Comparison of ENCODE assay signal across 1 cellular context in genomic region chr2:8573234-8573941, GRCh38.
TF ChIP-seq lines count a peak whose summit lies in the region.

No MANE protein-coding gene starts in this region.

TF ChIP-seq in HepG2, 621 proteins besides CTCF, POLR2A, EP300 and RAD21 (continued from another document and continues in another):
- TF ChIP-seq KLF15 (CRISPR knock-in tag; IDR thresholded peaks at IDR 0.05; ENCODE audit: borderline replicate concordance) = no peak; the same call in 1 of the 2 replicates
- peak; percentile 97; the same call in 1 of the 2 replicates for TF ChIP-seq FOXO4 (CRISPR knock-in tag; conservative IDR thresholded peaks at IDR 0.05)
- TF ChIP-seq SOX5 (CRISPR knock-in tag; IDR thresholded peaks at IDR 0.05; ENCODE audit: borderline replicate concordance) = no peak
- TF ChIP-seq ZNF567 (CRISPR knock-in tag; IDR thresholded peaks at IDR 0.05; ENCODE audit: borderline replicate concordance) = peak; percentile 6; the same call in 1 of the 2 replicates
- no peak; a peak in 1 of 4 replicates for TF ChIP-seq KLF16 (CRISPR knock-in tag; IDR thresholded peaks at IDR 0.05)
- no peak for TF ChIP-seq IKZF4 (CRISPR knock-in tag; IDR thresholded peaks at IDR 0.05; ENCODE audit: borderline replicate concordance, low read depth, not compliant biosample characterization)
- TF ChIP-seq ATF1 (CRISPR knock-in tag; IDR thresholded peaks at IDR 0.05) = no peak
- TF ChIP-seq MEIS2 (CRISPR knock-in tag; IDR thresholded peaks at IDR 0.05) = no peak
- no peak for TF ChIP-seq ZNF337 (CRISPR knock-in tag; IDR thresholded peaks at IDR 0.05; ENCODE audit: borderline replicate concordance, low read depth)
- peak; percentile 47 for TF ChIP-seq SKI (IDR thresholded peaks at IDR 0.05; ENCODE audit: partially characterized antibody)
- TF ChIP-seq MXD4 (CRISPR knock-in tag; IDR thresholded peaks at IDR 0.05) = no peak
- peak; percentile 55; the same call in 1 of the 2 replicates for TF ChIP-seq ZNF619 (CRISPR knock-in tag; IDR thresholded peaks at IDR 0.05)
- TF ChIP-seq ZBTB7B (CRISPR knock-in tag; IDR thresholded peaks at IDR 0.05) = no peak
- TF ChIP-seq, protein P1, sequence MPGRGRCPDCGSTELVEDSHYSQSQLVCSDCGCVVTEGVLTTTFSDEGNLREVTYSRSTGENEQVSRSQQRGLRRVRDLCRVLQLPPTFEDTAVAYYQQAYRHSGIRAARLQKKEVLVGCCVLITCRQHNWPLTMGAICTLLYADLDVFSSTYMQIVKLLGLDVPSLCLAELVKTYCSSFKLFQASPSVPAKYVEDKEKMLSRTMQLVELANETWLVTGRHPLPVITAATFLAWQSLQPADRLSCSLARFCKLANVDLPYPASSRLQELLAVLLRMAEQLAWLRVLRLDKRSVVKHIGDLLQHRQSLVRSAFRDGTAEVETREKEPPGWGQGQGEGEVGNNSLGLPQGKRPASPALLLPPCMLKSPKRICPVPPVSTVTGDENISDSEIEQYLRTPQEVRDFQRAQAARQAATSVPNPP (CRISPR knock-in tag; IDR thresholded peaks at IDR 0.05) = peak; percentile 72; the same call in 1 of the 2 replicates
- TF ChIP-seq ZNF180 (CRISPR knock-in tag; IDR thresholded peaks at IDR 0.05; ENCODE audit: borderline replicate concordance, low read depth) = no peak
- TF ChIP-seq NR2F2 (IDR thresholded peaks at IDR 0.05; ENCODE audit: borderline replicate concordance, low read depth) = no peak
- no peak for TF ChIP-seq ZNF552 (CRISPR knock-in tag; IDR thresholded peaks at IDR 0.05; ENCODE audit: borderline replicate concordance)
- TF ChIP-seq THAP11 (CRISPR knock-in tag; IDR thresholded peaks at IDR 0.05) = no peak
- no peak for TF ChIP-seq ZNF136 (CRISPR knock-in tag; IDR thresholded peaks at IDR 0.05; ENCODE audit: low read depth)
- no peak for TF ChIP-seq ZNF160 (CRISPR knock-in tag; IDR thresholded peaks at IDR 0.05)
- TF ChIP-seq, protein P2, sequence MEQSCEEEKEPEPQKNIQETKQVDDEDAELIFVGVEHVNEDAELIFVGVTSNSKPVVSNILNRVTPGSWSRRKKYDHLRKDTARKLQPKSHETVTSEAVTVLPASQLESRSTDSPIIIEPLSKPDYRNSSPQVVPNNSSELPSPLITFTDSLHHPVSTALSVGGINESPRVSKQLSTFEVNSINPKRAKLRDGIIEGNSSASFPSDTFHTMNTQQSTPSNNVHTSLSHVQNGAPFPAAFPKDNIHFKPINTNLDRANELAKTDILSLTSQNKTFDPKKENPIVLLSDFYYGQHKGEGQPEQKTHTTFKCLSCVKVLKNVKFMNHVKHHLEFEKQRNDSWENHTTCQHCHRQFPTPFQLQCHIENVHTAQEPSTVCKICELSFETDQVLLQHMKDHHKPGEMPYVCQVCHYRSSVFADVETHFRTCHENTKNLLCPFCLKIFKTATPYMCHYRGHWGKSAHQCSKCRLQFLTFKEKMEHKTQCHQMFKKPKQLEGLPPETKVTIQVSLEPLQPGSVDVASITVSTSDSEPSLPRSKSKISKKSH (CRISPR knock-in tag; IDR thresholded peaks at IDR 0.05; ENCODE audit: borderline replicate concordance) = peak; percentile 64
- no peak for TF ChIP-seq RCOR2 (CRISPR knock-in tag; IDR thresholded peaks at IDR 0.05)
- TF ChIP-seq ZNF672 (CRISPR knock-in tag; IDR thresholded peaks at IDR 0.05) = peak; percentile 69; the same call in 1 of the 2 replicates
- TF ChIP-seq ZNF879 (CRISPR knock-in tag; IDR thresholded peaks at IDR 0.05) = 0 out of 2 replicates have a peak, but pooled peaks have one; percentile 26
- TF ChIP-seq, protein P3, sequence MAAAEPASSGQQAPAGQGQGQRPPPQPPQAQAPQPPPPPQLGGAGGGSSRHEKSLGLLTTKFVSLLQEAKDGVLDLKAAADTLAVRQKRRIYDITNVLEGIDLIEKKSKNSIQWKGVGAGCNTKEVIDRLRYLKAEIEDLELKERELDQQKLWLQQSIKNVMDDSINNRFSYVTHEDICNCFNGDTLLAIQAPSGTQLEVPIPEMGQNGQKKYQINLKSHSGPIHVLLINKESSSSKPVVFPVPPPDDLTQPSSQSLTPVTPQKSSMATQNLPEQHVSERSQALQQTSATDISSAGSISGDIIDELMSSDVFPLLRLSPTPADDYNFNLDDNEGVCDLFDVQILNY (CRISPR knock-in tag; conservative IDR thresholded peaks at IDR 0.05) = no peak
- TF ChIP-seq FOXP4 (CRISPR knock-in tag; IDR thresholded peaks at IDR 0.05) = peak; percentile 42; the same call in 1 of the 2 replicates
- no peak for TF ChIP-seq ZNF276 (CRISPR knock-in tag; IDR thresholded peaks at IDR 0.05; ENCODE audit: low read depth)
- TF ChIP-seq ZNF609 (CRISPR knock-in tag; IDR thresholded peaks at IDR 0.05; ENCODE audit: borderline replicate concordance) = no peak; the same call in none of the 2 replicates
- no peak for TF ChIP-seq RBM22 (optimal IDR thresholded peaks at IDR 0.05; ENCODE audit: low read length)
- no peak for TF ChIP-seq ATF7 (IDR thresholded peaks at IDR 0.05)
- 0 out of 2 replicates have a peak, but pooled peaks have one; percentile 43 for TF ChIP-seq ATF7 (CRISPR knock-in tag; IDR thresholded peaks at IDR 0.05)
- TF ChIP-seq, protein P4, sequence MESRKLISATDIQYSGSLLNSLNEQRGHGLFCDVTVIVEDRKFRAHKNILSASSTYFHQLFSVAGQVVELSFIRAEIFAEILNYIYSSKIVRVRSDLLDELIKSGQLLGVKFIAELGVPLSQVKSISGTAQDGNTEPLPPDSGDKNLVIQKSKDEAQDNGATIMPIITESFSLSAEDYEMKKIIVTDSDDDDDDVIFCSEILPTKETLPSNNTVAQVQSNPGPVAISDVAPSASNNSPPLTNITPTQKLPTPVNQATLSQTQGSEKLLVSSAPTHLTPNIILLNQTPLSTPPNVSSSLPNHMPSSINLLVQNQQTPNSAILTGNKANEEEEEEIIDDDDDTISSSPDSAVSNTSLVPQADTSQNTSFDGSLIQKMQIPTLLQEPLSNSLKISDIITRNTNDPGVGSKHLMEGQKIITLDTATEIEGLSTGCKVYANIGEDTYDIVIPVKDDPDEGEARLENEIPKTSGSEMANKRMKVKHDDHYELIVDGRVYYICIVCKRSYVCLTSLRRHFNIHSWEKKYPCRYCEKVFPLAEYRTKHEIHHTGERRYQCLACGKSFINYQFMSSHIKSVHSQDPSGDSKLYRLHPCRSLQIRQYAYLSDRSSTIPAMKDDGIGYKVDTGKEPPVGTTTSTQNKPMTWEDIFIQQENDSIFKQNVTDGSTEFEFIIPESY (CRISPR knock-in tag; IDR thresholded peaks at IDR 0.05) = no peak; the same call in 1 of the 2 replicates
- TF ChIP-seq ZBTB7A (CRISPR knock-in tag; IDR thresholded peaks at IDR 0.05) = no peak
- TF ChIP-seq, protein P5, sequence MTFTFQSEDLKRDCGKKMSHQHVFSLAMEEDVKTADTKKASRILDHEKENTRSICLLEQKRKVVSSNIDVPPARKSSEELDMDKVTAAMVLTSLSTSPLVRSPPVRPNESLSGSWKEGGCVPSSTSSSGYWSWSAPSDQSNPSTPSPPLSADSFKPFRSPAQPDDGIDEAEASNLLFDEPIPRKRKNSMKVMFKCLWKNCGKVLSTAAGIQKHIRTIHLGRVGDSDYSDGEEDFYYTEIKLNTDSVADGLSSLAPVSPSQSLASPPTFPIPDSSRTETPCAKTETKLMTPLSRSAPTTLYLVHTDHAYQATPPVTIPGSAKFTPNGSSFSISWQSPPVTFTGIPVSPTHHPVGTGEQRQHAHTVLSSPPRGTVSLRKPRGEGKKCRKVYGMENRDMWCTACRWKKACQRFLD (CRISPR knock-in tag; IDR thresholded peaks at IDR 0.05; ENCODE audit: borderline replicate concordance) = 0 out of 2 replicates have a peak, but pooled peaks have one; percentile 23
- TF ChIP-seq PCBP1 (IDR thresholded peaks at IDR 0.05; ENCODE audit: borderline replicate concordance, low read depth, low read length) = no peak
- 0 out of 2 replicates have a peak, but pooled peaks have one; percentile 26 for TF ChIP-seq DMAP1 (CRISPR knock-in tag; IDR thresholded peaks at IDR 0.05)
- peak; percentile 47 for TF ChIP-seq PHF8 (CRISPR knock-in tag; IDR thresholded peaks at IDR 0.05)
- TF ChIP-seq CHD2 (IDR thresholded peaks at IDR 0.05; ENCODE audit: low read depth, low read length) = no peak
- peak; percentile 65 for TF ChIP-seq MAX (IDR thresholded peaks at IDR 0.05)
- no peak for TF ChIP-seq ATRX (CRISPR knock-in tag; IDR thresholded peaks at IDR 0.05; ENCODE audit: borderline replicate concordance)
- no peak for TF ChIP-seq RBAK (CRISPR knock-in tag; IDR thresholded peaks at IDR 0.05)
- TF ChIP-seq ZNF205 (CRISPR knock-in tag; IDR thresholded peaks at IDR 0.05) = peak; percentile 20; the same call in 1 of the 2 replicates
- no peak for TF ChIP-seq GTF2F1 (IDR thresholded peaks at IDR 0.05; ENCODE audit: low read length)
- TF ChIP-seq SAFB2 (CRISPR knock-in tag; IDR thresholded peaks at IDR 0.05; ENCODE audit: borderline replicate concordance, low read depth) = no peak
- no peak for TF ChIP-seq NR2F1 (CRISPR knock-in tag; IDR thresholded peaks at IDR 0.05)
- no peak for TF ChIP-seq ZC3H4 (CRISPR knock-in tag; IDR thresholded peaks at IDR 0.05; ENCODE audit: borderline replicate concordance)
- TF ChIP-seq ATF2 (CRISPR knock-in tag; IDR thresholded peaks at IDR 0.05) = no peak
